In the genomic region with DNA sequence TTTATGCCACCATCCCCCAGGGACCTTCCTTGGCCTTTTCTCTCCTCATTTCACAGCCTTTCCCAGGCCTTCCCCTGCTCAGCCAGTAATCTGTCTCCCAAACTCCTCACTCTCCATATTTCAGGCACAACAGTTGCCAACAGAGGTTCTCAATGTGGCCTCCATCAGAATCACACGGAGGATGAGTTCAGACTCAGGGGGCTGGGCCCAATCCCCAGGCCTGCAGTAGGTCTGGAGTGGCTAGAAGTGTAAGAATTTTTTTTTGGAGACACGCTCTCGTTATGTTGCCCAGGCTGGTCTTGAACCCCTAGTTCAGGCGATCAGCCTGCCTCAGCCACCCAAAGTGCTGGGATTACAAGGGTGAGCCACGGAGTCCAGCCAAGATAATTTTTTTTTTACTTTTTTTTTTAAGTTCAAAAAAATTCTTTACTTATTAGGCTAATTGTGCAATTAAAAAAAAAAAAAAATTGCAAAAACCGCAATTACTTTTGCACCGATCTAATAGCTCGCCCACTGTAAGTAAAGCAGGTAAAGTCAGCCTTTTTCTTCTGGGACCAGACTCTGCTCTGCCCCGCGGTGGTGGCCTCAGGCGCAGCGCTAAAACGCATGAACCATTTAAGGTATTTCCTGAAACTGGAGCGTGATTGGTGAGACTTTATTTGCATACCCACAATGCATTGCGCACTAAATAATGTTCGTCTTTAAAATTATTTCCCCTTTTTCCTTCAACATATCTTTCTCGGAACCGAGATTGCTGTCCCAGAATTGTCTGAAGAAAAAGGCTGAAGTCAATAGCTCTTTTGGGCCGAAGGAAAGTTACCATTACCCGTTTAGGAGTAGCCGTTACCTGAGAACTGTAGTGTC, we compare ENCODE assay signal across 8 cellular contexts. TPM values are rescaled to one million over a fixed set of nuclear protein-coding genes. Genes with fewer than 3 reads are reported as not detected.
DNase-seq lines count a peak whose midpoint lies in the region; ATAC-seq, FAIRE-seq and TF ChIP-seq lines count a peak whose summit lies in the region.

No MANE protein-coding gene starts in this region.

- H3K36me3 ChIP-seq in prostate gland: no peaks in the 10 kb centered on the region

- TF ChIP-seq CTCF in prostate gland (IDR thresholded peaks at IDR 0.05): peak; percentile 21 to 95 (median 78)

- no peaks in the 10 kb centered on the region for H3K4me1 ChIP-seq in prostate gland (replicated peaks)

- WGBS in prostate gland: 11% methylated on average over 21 of the region's 21 CpGs

- ATAC-seq in HG02943 (IDR thresholded peaks at IDR 0.05; ENCODE audit: low read depth, unreplicated experiment): peak; percentile 43
- peak; percentile 84 for ATAC-seq in left ventricle myocardium superior

- peak; percentile 74 for DNase-seq in GM12891 (ENCODE audit: insufficient read length, low spot score)
- DNase-seq in NCI-H1694 treated with DMSO at 0.1 percent for 48 hours (lab: John Stamatoyannopoulos, UW): peak; percentile 93
- DNase-seq in T-helper 2 cell: peak; percentile 66 to 95 (median 84)
- DNase-seq in left ventricle myocardium superior: peak; percentile 90
- peak; percentile 90 for DNase-seq in prostate gland (ENCODE audit: low spot score)
- peak; percentile 97 for DNase-seq in ureter (ENCODE audit: low spot score)

- no peak for TF ChIP-seq POLR2A in GM12891 (IDR thresholded peaks at IDR 0.05; ENCODE audit: low read depth, low read length)
- no peak for TF ChIP-seq POLR2A in prostate gland (IDR thresholded peaks at IDR 0.05)

- peak overlapping the region in 1 of 2 donors; percentile 54 for H3K4me3 ChIP-seq in prostate gland

- peak; percentile 94 for FAIRE-seq in GM12891 (lab: Jason Lieb, UNC)

- H3K27ac ChIP-seq in angular gyrus (ENCODE audit: low read depth, low read length) (peak overlapping the region; percentile 100), prostate gland (peak overlapping the region; percentile 99)

- intact Hi-C loops in left ventricle myocardium superior (cut with micrococcal nuclease): loop anchor here (5.0 kb wide), 1 partner anchor 70 kb away; no protein-coding TSS in a partner anchor
- intact Hi-C loops in prostate gland (cut with DNase I): loop anchor here (2.0 to 10.0 kb wide), 2 partner anchors 19 to 107 kb away; partner anchors contain the start of genes KIAA2013 and MIIP

- H3K9me3 ChIP-seq in prostate gland: no peaks in the 10 kb centered on the region

- no peaks in the 10 kb centered on the region for H3K27me3 ChIP-seq in prostate gland (replicated peaks; ENCODE audit: insufficient read depth)

TF ChIP-seq in GM12891, 5 proteins besides CTCF, POLR2A, EP300 and RAD21:
- TF ChIP-seq POLR2AphosphoS5 (IDR thresholded peaks at IDR 0.05; ENCODE audit: low read depth, low read length) (no peak), POU2F2 (IDR thresholded peaks at IDR 0.05; ENCODE audit: low read depth, low read length) (peak; percentile 85; the same call in 1 of the 2 replicates)

RNA-seq across cellular contexts. Expression of gene KIAA2013, which starts 18.7 kb away (rescaled TPM):
- 30.4 TPM for polyA plus RNA-seq in GM12891 (2012; ENCODE audit: low read depth, missing spikeins)
- total RNA-seq in left ventricle myocardium superior: 35.8 TPM
- 100 to 1,000 TPM; 104 to 137 TPM for total RNA-seq in prostate gland
- total RNA-seq in ureter: 36.6 TPM

RNA-seq across cellular contexts. Expression of gene PLOD1, which starts 27.0 kb away (rescaled TPM):
- 46.7 TPM for polyA plus RNA-seq in GM12891 (2012; ENCODE audit: low read depth, missing spikeins)
- total RNA-seq in left ventricle myocardium superior (64.4 TPM), prostate gland (10 to 100 TPM; 73.6 to 80.2 TPM), ureter (54.5 TPM)

RNA-seq across cellular contexts. Expression of gene NPPB, which starts 48.8 kb away (rescaled TPM):
- not detected for polyA plus RNA-seq in GM12891 (2012; ENCODE audit: low read depth, missing spikeins)
- total RNA-seq in left ventricle myocardium superior (not detected), prostate gland (not detected), ureter (not detected)

RNA-seq across cellular contexts. Expression of gene NPPA, which starts 59.9 kb away (rescaled TPM):
- polyA plus RNA-seq in GM12891 (2012; ENCODE audit: low read depth, missing spikeins): 0.36 TPM
- total RNA-seq in left ventricle myocardium superior (5.5 TPM), prostate gland (1 to 10 TPM in 1 of 2 donors, not detected in 1; 1.3 TPM), ureter (not detected)
